Comparison of ENCODE assay signal across 9 cellular contexts in genomic region chr21:28337319-28337718, GRCh38.
DNase-seq lines count a peak whose midpoint lies in the region; ATAC-seq and TF ChIP-seq lines count a peak whose summit lies in the region.
"Had no signal": no experiment of that assay in that cellular context is flagged by ENCODE, and none has a peak within 500 bp of the region (broad histone marks: within the 10 kb centered on the region; RNA-seq: fewer than 3 reads in every experiment).

No MANE protein-coding gene starts in this region.

- H3K27ac ChIP-seq in right atrium auricular region (no peak overlapping the region), heart right ventricle (peak overlapping the region in 4 of 10 donors; percentile 7 to 73 (median 50))

- no peak overlapping the region for H3K4me3 ChIP-seq in right atrium auricular region
- H3K4me3 ChIP-seq in heart right ventricle, result no peak overlapping the region

- H3K9me3 Mint-ChIP-seq in type B pancreatic cell, result no peaks in the 10 kb centered on the region
- H3K9me3 Mint-ChIP-seq: CD8-positive, alpha-beta memory T cell had no signal

- peaks cover 0 to 18% of the 10 kb centered on the region in 2 donors for H3K4me1 ChIP-seq in right atrium auricular region
- peaks cover 0 to 41% (median 26%) of the 10 kb centered on the region in 9 donors for H3K4me1 ChIP-seq in heart right ventricle

- H3K36me3 ChIP-seq in right atrium auricular region (no peaks in the 10 kb centered on the region), heart right ventricle (no peaks in the 10 kb centered on the region)

- H3K27me3 Mint-ChIP-seq in type B pancreatic cell, result no peaks in the 10 kb centered on the region

- TF ChIP-seq CTCF in right atrium auricular region (IDR thresholded peaks at IDR 0.05) (peak in 1 of 2 donors; percentile 58), heart right ventricle (IDR thresholded peaks at IDR 0.05) (peak; percentile 19 to 66 (median 44)), type B pancreatic cell (conservative IDR thresholded peaks at IDR 0.05) (peak; percentile 63)

- H3K9me3 ChIP-seq in right atrium auricular region, result no peaks in the 10 kb centered on the region
- H3K9me3 ChIP-seq in heart right ventricle, result no peaks in the 10 kb centered on the region

- no peaks in the 10 kb centered on the region for H3K36me3 Mint-ChIP-seq in type B pancreatic cell
- H3K36me3 Mint-ChIP-seq: CD8-positive, alpha-beta memory T cell had no signal

- DNase-seq in Right ventricle myocardium superior, result no peak
- no peak for DNase-seq in right atrium auricular region (ENCODE audit: low spot score)
- no peak for DNase-seq in heart right ventricle
- DNase-seq in type B pancreatic cell (ENCODE audit: extremely low spot score, unreplicated experiment), result no peak
- no peak for DNase-seq in SHP77 (lab: John Stamatoyannopoulos, UW)
- no peak for DNase-seq in activated naive CD4-positive, alpha-beta T cell (lab: John Stamatoyannopoulos, UW)
- DNase-seq: CD8-positive, alpha-beta memory T cell had no signal

- H3K27me3 ChIP-seq in right atrium auricular region (no peaks in the 10 kb centered on the region), heart right ventricle (no peaks in the 10 kb centered on the region)

- H3K27ac Mint-ChIP-seq in type B pancreatic cell, result no peak overlapping the region
- H3K27ac Mint-ChIP-seq: CD8-positive, alpha-beta memory T cell had no signal

- intact Hi-C loops in Right ventricle myocardium superior (cut with DNase I), result loop anchor here (5.0 to 10.0 kb wide), 2 partner anchors 273 to 635 kb away; no protein-coding TSS in a partner anchor
- intact Hi-C loops in heart right ventricle (cut with DNase I), result loop anchor here (2.0 to 10.0 kb wide), 18 partner anchors 175 to 1490 kb away; partner anchors contain the start of gene ADAMTS1 (in 4 of the 10)

- peaks cover 9% of the 10 kb centered on the region for H3K4me1 Mint-ChIP-seq in type B pancreatic cell (ENCODE audit: unreplicated experiment)
- H3K4me1 Mint-ChIP-seq: CD8-positive, alpha-beta memory T cell had no signal

- ATAC-seq in Right ventricle myocardium superior (ENCODE audit: poor library complexity), result peak; percentile 78
- ATAC-seq in SK-N-SH treated with all-trans-retinoic acid at 6 μM for 48 hours, result peak; percentile 78
- peak in 7 of 8 donors; percentile 33 to 74 (median 63) for ATAC-seq in heart right ventricle
- ATAC-seq in GM18858 (IDR thresholded peaks at IDR 0.05; ENCODE audit: unreplicated experiment), result no peak

- H3K4me3 Mint-ChIP-seq in type B pancreatic cell, result no peak overlapping the region
- H3K4me3 Mint-ChIP-seq: CD8-positive, alpha-beta memory T cell had no signal

TF ChIP-seq in SK-N-SH treated with all-trans-retinoic acid at 6 μM for 48 hours, 23 proteins besides CTCF, POLR2A, EP300 and RAD21:
- no peak for TF ChIP-seq PATZ1 (CRISPR knock-in tag; IDR thresholded peaks at IDR 0.05; ENCODE audit: borderline replicate concordance)
